Comparison of ENCODE assay signal across 8 cellular contexts in genomic region chr15:33994005-33994615, GRCh38. TPM values are rescaled to one million over a fixed set of nuclear protein-coding genes. Genes with fewer than 3 reads are reported as not detected.
A peak's percentile ranks its signal among the peaks of the same experiment; 100 is the strongest.
DNase-seq lines count a peak whose midpoint lies in the region; ATAC-seq, FAIRE-seq and TF ChIP-seq lines count a peak whose summit lies in the region.

No MANE protein-coding gene starts in this region.

- intact Hi-C loops in MCF 10A (cut with micrococcal nuclease) (no loop called here), breast epithelium (cut with DNase I; ENCODE audit: low total_unique reads) (no loop called here)

- FAIRE-seq in bronchial epithelial cell (lab: Jason Lieb, UNC), result no peak

- peaks cover 5% of the 10 kb centered on the region for H3K4me1 Mint-ChIP-seq in MCF 10A (ENCODE audit: insufficient read depth, unreplicated experiment)

- no peak overlapping the region for H3K4me3 ChIP-seq in breast epithelium
- H3K4me3 ChIP-seq in bronchial epithelial cell (ENCODE audit: low read depth, low read length), result no peak overlapping the region

- CTCF ChIA-PET in MCF 10A (lab: Yijun Ruan, JAX), result interaction anchor here (0.9 to 1.2 kb wide), 4 partner anchors 9 to 255 kb away, joined by 3 to 6 read pairs (median 4); no protein-coding TSS in a partner anchor

- no peaks in the 10 kb centered on the region for H3K9me3 Mint-ChIP-seq in MCF 10A (ENCODE audit: unreplicated experiment)

- no peaks in the 10 kb centered on the region for H3K4me1 ChIP-seq in breast epithelium

- BruUV-seq in MCF 10A (replicated peaks; lab: Mats Ljungman, UMichigan), result no TSS peak

- H3K36me3 ChIP-seq in breast epithelium, result no peaks in the 10 kb centered on the region
- no peaks in the 10 kb centered on the region for H3K36me3 ChIP-seq in bronchial epithelial cell (ENCODE audit: control insufficient read depth, insufficient read depth, low read length)

- TF ChIP-seq POLR2A in breast epithelium (IDR thresholded peaks at IDR 0.05), result no peak

- H3K27me3 ChIP-seq in breast epithelium (no peaks in the 10 kb centered on the region), bronchial epithelial cell (ENCODE audit: control insufficient read depth, insufficient read depth, low read length) (no peaks in the 10 kb centered on the region)

- H3K27me3 Mint-ChIP-seq in MCF 10A (ENCODE audit: insufficient read depth, unreplicated experiment), result no peaks in the 10 kb centered on the region

- H3K9me3 ChIP-seq in breast epithelium, result no peaks in the 10 kb centered on the region

- H3K36me3 Mint-ChIP-seq in MCF 10A (ENCODE audit: insufficient read depth, unreplicated experiment), result no peaks in the 10 kb centered on the region

- DNase-seq in MCF 10A (ENCODE audit: unreplicated experiment), result peak; percentile 40
- DNase-seq in breast epithelium (ENCODE audit: low spot score in 2 of 2), result no peak
- peak; percentile 2 for DNase-seq in NCI-H345 treated with DMSO at 0.1 percent for 48 hours (lab: John Stamatoyannopoulos, UW; ENCODE audit: unreplicated experiment)
- peak; percentile 22 for DNase-seq in bronchial epithelial cell (ENCODE audit: low read depth)
- DNase-seq in substantia nigra (lab: John Stamatoyannopoulos, UW), result peak in 8 of 49 donors; percentile 10 to 64 (median 24)
- no peak for DNase-seq in GOT3 (lab: John Stamatoyannopoulos, UW)

- H3K27ac Mint-ChIP-seq in MCF 10A (ENCODE audit: low read depth, unreplicated experiment), result no peak overlapping the region

- POLR2A ChIA-PET in MCF 10A (lab: Yijun Ruan, JAX), result interaction anchor here (0.8 to 1.0 kb wide), 2 partner anchors 9 to 18 kb away, joined by 3 read pairs; no protein-coding TSS in a partner anchor

- peak; percentile 14 for TF ChIP-seq CTCF in MCF 10A (IDR thresholded peaks at IDR 0.05; ENCODE audit: unreplicated experiment)
- no peak for TF ChIP-seq CTCF in breast epithelium (IDR thresholded peaks at IDR 0.05)
- TF ChIP-seq CTCF in bronchial epithelial cell (IDR thresholded peaks at IDR 0.05; ENCODE audit: insufficient read depth, low read length, severe bottlenecking), result peak; percentile 48

- ATAC-seq in GM18498 (IDR thresholded peaks at IDR 0.05; ENCODE audit: unreplicated experiment) (no peak), HG03342 (IDR thresholded peaks at IDR 0.05; ENCODE audit: unreplicated experiment) (no peak)

- no peak overlapping the region for H3K27ac ChIP-seq in breast epithelium
- peak overlapping the region; percentile 35 for H3K27ac ChIP-seq in substantia nigra (ENCODE audit: low read depth, low read length, poor library complexity, severe bottlenecking)

- H3K4me3 Mint-ChIP-seq in MCF 10A (ENCODE audit: unreplicated experiment), result no peak overlapping the region

RNA-seq across cellular contexts. Expression of gene CHRM5, which starts 25.8 kb away (rescaled TPM):
- total RNA-seq in MCF 10A (2022) (not detected in 2 replicates), breast epithelium (not detected), bronchial epithelial cell (not detected in 2 replicates)

RNA-seq across cellular contexts. Expression of gene AVEN, which starts 44.9 kb away (rescaled TPM):
- total RNA-seq in MCF 10A (2022) (42.4 and 43.5 TPM in 2 replicates), breast epithelium (10 to 100 TPM; 13.5 to 18.4 (median 13.8) TPM), bronchial epithelial cell (32.0 and 51.3 TPM in 2 replicates)

Comparison
In these comparisons a context has a peak if more than half of its experiments do, and no peak if none do; other contexts are left out.
1. DNase-seq: peak in MCF 10A (single experiment), NCI-H345 treated with DMSO at 0.1 percent for 48 hours (single experiment) and bronchial epithelial cell (single experiment); none in breast epithelium (0 of 2) and GOT3 (single experiment).
2. CTCF ChIP-seq: peak in MCF 10A (single experiment) and bronchial epithelial cell (single experiment); none in breast epithelium (0 of 3).